8 cellular contexts compared by ENCODE assay signal in genomic region chrX:119693996-119694451, GRCh38. TPM values are rescaled to one million over a fixed set of nuclear protein-coding genes. Genes with fewer than 3 reads are reported as not detected.
DNase-seq lines count a peak whose midpoint lies in the region; ATAC-seq, FAIRE-seq and TF ChIP-seq lines count a peak whose summit lies in the region.

No MANE protein-coding gene starts in this region.

- H3K9me1 ChIP-seq in endothelial cell of umbilical vein (replicated peaks; ENCODE audit: control insufficient read depth, extremely low read depth, insufficient read depth, low read length), result no peaks in the 10 kb centered on the region

- no peaks in the 10 kb centered on the region for H3K9me2 ChIP-seq in PC-9 (ENCODE audit: insufficient read depth)

- peak overlapping the region; percentile 95 for H3K27ac ChIP-seq in DND-41 (ENCODE audit: low read length)
- no peak overlapping the region for H3K27ac ChIP-seq in endothelial cell of umbilical vein (ENCODE audit: insufficient read depth, low read depth, low read length)
- peak overlapping the region; percentile 90 for H3K27ac ChIP-seq in neutrophil
- no peak overlapping the region for H3K27ac ChIP-seq in PC-9

- ATAC-seq in DND-41 (ENCODE audit: insufficient read depth, low read depth), result no peak
- ATAC-seq in HG03039 (IDR thresholded peaks at IDR 0.05; ENCODE audit: unreplicated experiment), result no peak

- peak overlapping the region; percentile 20 to 81 for H3K4me3 ChIP-seq in DND-41 (ENCODE audit: low read depth in 1 of 2, low read length in 2 of 2)
- peak overlapping the region; percentile 61 for H3K4me3 ChIP-seq in Jurkat, Clone E6-1 (ENCODE audit: low read length)
- no peak overlapping the region for H3K4me3 ChIP-seq in endothelial cell of umbilical vein (replicated peaks in 1 of 3; ENCODE audit: insufficient read depth in 1 of 3, low read depth in 1 of 3, low read length in 3 of 3)
- H3K4me3 ChIP-seq in neutrophil (ENCODE audit: low read depth in 1 of 2, low read length in 1 of 2), result peak overlapping the region; percentile 68 to 73
- H3K4me3 ChIP-seq in PC-9, result no peak overlapping the region

- dilution Hi-C loops in endothelial cell of umbilical vein (cut with MboI; ENCODE audit: extremely low pct_ligation_motif_present, low sequenced_read_pairs), result no loop called here

- H2AFZ ChIP-seq in DND-41 (ENCODE audit: low read depth, low read length), result peak overlapping the region; percentile 75
- peak overlapping the region; percentile 72 for H2AFZ ChIP-seq in endothelial cell of umbilical vein (ENCODE audit: low read depth, low read length)
- no peak overlapping the region for H2AFZ ChIP-seq in PC-9

- FAIRE-seq in endothelial cell of umbilical vein (lab: Jason Lieb, UNC), result no peak

- no peak for DNase-seq in DND-41
- DNase-seq in Jurkat, Clone E6-1 (ENCODE audit: low read depth, low spot score), result no peak
- DNase-seq in endothelial cell of umbilical vein (ENCODE audit: low read depth, low spot score), result no peak
- no peak for DNase-seq in DMS153 (lab: John Stamatoyannopoulos, UW)
- no peak for DNase-seq in PC-9
- DNase-seq in pons (ENCODE audit: low spot score), result no peak

- H3K27me3 ChIP-seq in DND-41 (ENCODE audit: insufficient read depth, low read length, poor library complexity) (no peaks in the 10 kb centered on the region), endothelial cell of umbilical vein (ENCODE audit: control insufficient read depth in 2 of 2, insufficient read depth in 2 of 2, low read length in 2 of 2) (no peaks in the 10 kb centered on the region), neutrophil (no peaks in the 10 kb centered on the region), PC-9 (ENCODE audit: insufficient read depth, low read depth) (no peaks in the 10 kb centered on the region)

- peaks cover 21% of the 10 kb centered on the region for H4K20me1 ChIP-seq in DND-41 (ENCODE audit: insufficient read depth, low read length)
- H4K20me1 ChIP-seq in endothelial cell of umbilical vein (replicated peaks; ENCODE audit: control insufficient read depth, extremely low read depth, insufficient read depth, low read length), result no peaks in the 10 kb centered on the region
- no peaks in the 10 kb centered on the region for H4K20me1 ChIP-seq in PC-9 (ENCODE audit: insufficient read depth)

- TF ChIP-seq CTCF in DND-41 (IDR thresholded peaks at IDR 0.05; ENCODE audit: borderline replicate concordance, extremely low read depth, low read length, poor library complexity, severe bottlenecking) (no peak), endothelial cell of umbilical vein (IDR thresholded peaks at IDR 0.05; ENCODE audit: extremely low read depth in 1 of 2, insufficient read depth in 1 of 2, low read depth in 1 of 2, low read length in 2 of 2) (no peak), neutrophil (IDR thresholded peaks at IDR 0.05) (no peak), PC-9 (conservative IDR thresholded peaks at IDR 0.05) (no peak)

- H3F3A ChIP-seq in PC-9 (ENCODE audit: insufficient read depth, low read depth), result no peaks in the 10 kb centered on the region

- H3K79me2 ChIP-seq in DND-41 (ENCODE audit: insufficient read depth, low read length), result peaks cover 48% of the 10 kb centered on the region
- H3K79me2 ChIP-seq in endothelial cell of umbilical vein (ENCODE audit: control insufficient read depth, insufficient read depth, low read length), result peaks cover 18% of the 10 kb centered on the region
- H3K79me2 ChIP-seq in PC-9 (ENCODE audit: low read depth), result no peaks in the 10 kb centered on the region

- H3K9ac ChIP-seq in DND-41 (ENCODE audit: low read depth, low read length) (peak overlapping the region; percentile 76), endothelial cell of umbilical vein (replicated peaks; ENCODE audit: extremely low read depth, insufficient read depth, low read length) (no peak overlapping the region)

- TF ChIP-seq POLR2A in endothelial cell of umbilical vein (IDR thresholded peaks at IDR 0.05; ENCODE audit: low read depth, low read length), result no peak

- H3K4me1 ChIP-seq in DND-41 (ENCODE audit: insufficient read depth, low read length) (peaks cover 36% of the 10 kb centered on the region), endothelial cell of umbilical vein (ENCODE audit: control insufficient read depth, extremely low read depth, insufficient read depth, low read length) (peaks cover 7% of the 10 kb centered on the region), neutrophil (ENCODE audit: control insufficient read depth in 1 of 2, insufficient read depth in 1 of 2, low read depth in 1 of 2, low read length in 1 of 2) (peaks cover 20 to 24% of the 10 kb centered on the region in 2 experiments), PC-9 (replicated peaks; ENCODE audit: insufficient read depth) (peaks cover 13% of the 10 kb centered on the region)

- intact Hi-C loops in endothelial cell of umbilical vein (cut with micrococcal nuclease), result loop anchor here (1.0 to 5.0 kb wide), 5 partner anchors 37 to 88 kb away; partner anchors contain the start of gene NKRF
- intact Hi-C loops in PC-9 (cut with micrococcal nuclease; ENCODE audit: unreplicated experiment), result loop anchor here (2.0 to 10.0 kb wide), 4 partner anchors 37 to 191 kb away; partner anchors contain the start of genes NKRF and UBE2A

- CTCF ChIA-PET in endothelial cell of umbilical vein (lab: Charles Lee), result interaction anchor here (1.0 to 5.3 kb wide), 4 partner anchors 10 to 84 kb away, joined by 3 to 32 read pairs (median 6); no protein-coding TSS in a partner anchor
- CTCF ChIA-PET in PC-9 (lab: Charles Lee), result interaction anchor here (0.6 kb wide), 2 partner anchors 90 to 117 kb away, joined by 4 to 6 read pairs; no protein-coding TSS in a partner anchor

- no TSS peak for BruUV-seq in endothelial cell of umbilical vein (replicated peaks; lab: Mats Ljungman, UMichigan)
- BruUV-seq in PC-9 (replicated peaks; lab: Mats Ljungman, UMichigan), result no TSS peak

- H3K9me3 ChIP-seq in DND-41 (ENCODE audit: insufficient read depth, low read length, severe bottlenecking) (no peaks in the 10 kb centered on the region), endothelial cell of umbilical vein (replicated peaks; ENCODE audit: control insufficient read depth, insufficient read depth, low read length) (no peaks in the 10 kb centered on the region), neutrophil (no peaks in the 10 kb centered on the region), PC-9 (ENCODE audit: insufficient read depth, low read depth) (no peaks in the 10 kb centered on the region)

- POLR2A ChIA-PET in endothelial cell of umbilical vein (lab: Charles Lee) (interaction anchor here (1.7 kb wide), 1 partner anchor 18 kb away, joined by 5 read pairs; no protein-coding TSS in a partner anchor), PC-9 (lab: Charles Lee; ENCODE audit: unreplicated experiment) (interaction anchor here (0.6 kb wide), 2 partner anchors 58 to 119 kb away, joined by 3 read pairs; no protein-coding TSS in a partner anchor)

- H3K36me3 ChIP-seq in DND-41 (ENCODE audit: insufficient read depth, low read length) (peaks cover 12% of the 10 kb centered on the region), endothelial cell of umbilical vein (ENCODE audit: control insufficient read depth in 2 of 2, extremely low read depth in 1 of 2, insufficient read depth in 2 of 2, low read length in 2 of 2) (no peaks in the 10 kb centered on the region), neutrophil (no peaks in the 10 kb centered on the region), PC-9 (ENCODE audit: low read depth) (no peaks in the 10 kb centered on the region)

- H3K4me2 ChIP-seq in DND-41 (ENCODE audit: insufficient read depth, low read length), result peak overlapping the region; percentile 86
- no peak overlapping the region for H3K4me2 ChIP-seq in endothelial cell of umbilical vein (ENCODE audit: insufficient read depth, low read length)
- no peak overlapping the region for H3K4me2 ChIP-seq in PC-9

TF ChIP-seq in endothelial cell of umbilical vein, 7 proteins besides CTCF, POLR2A, EP300 and RAD21:
- no peak for TF ChIP-seq MAX (IDR thresholded peaks at IDR 0.05; ENCODE audit: insufficient read depth, insufficient read length)
- TF ChIP-seq GATA2 (IDR thresholded peaks at IDR 0.05; ENCODE audit: insufficient read depth, insufficient read length, low read depth, low read length), result no peak
- TF ChIP-seq MYC (IDR thresholded peaks at IDR 0.05; ENCODE audit: low read depth, low read length), result no peak
- no peak for TF ChIP-seq JUN (IDR thresholded peaks at IDR 0.05; ENCODE audit: borderline replicate concordance, insufficient read depth, insufficient read length, low read depth)
- TF ChIP-seq FOS (IDR thresholded peaks at IDR 0.05; ENCODE audit: borderline replicate concordance, insufficient read depth, low read length), result no peak
- no peak for TF ChIP-seq POLR2AphosphoS5 (IDR thresholded peaks at IDR 0.05; ENCODE audit: insufficient read depth, low read depth, low read length)
- TF ChIP-seq EZH2 (IDR thresholded peaks at IDR 0.05; ENCODE audit: borderline replicate concordance, low read depth, low read length, severe bottlenecking), result no peak

RNA-seq across cellular contexts. Expression of gene SEPTIN6, which starts 1.1 kb away (rescaled TPM):
- 515 TPM for polyA plus RNA-seq in Jurkat, Clone E6-1 (2012; ENCODE audit: insufficient read depth, insufficient read length)
- total RNA-seq in endothelial cell of umbilical vein, result 22.2 and 31.8 TPM in 2 replicates
- 15.8 and 23.1 TPM in 2 replicates for polyA plus RNA-seq in endothelial cell of umbilical vein
- polyA plus RNA-seq in endothelial cell of umbilical vein (2011; cell fraction: cytosol; rRNA removed), result 23.1 and 24.3 TPM in 2 replicates
- polyA plus RNA-seq in endothelial cell of umbilical vein (2011; cell fraction: nucleus; rRNA removed), result 13.8 and 18.5 TPM in 2 replicates
- 21.5 and 23.4 TPM in 2 replicates for polyA plus RNA-seq in endothelial cell of umbilical vein (2012)
- polyA minus RNA-seq in endothelial cell of umbilical vein, result 44.5 and 51.3 TPM in 2 replicates
- 22.1 TPM for polyA minus RNA-seq in endothelial cell of umbilical vein (2011; cell fraction: cytosol; rRNA and poly(A)+ RNA removed)
- polyA minus RNA-seq in endothelial cell of umbilical vein (2011; cell fraction: nucleus; rRNA and poly(A)+ RNA removed), result 9.2 and 11.5 TPM in 2 replicates
- total RNA-seq in PC-9 (2021), result 32.8 and 43.7 TPM in 2 replicates

Comparison
In these comparisons a context has a peak if more than half of its experiments do, and no peak if none do; other contexts are left out.
1. H3K27ac ChIP-seq: peak in DND-41 (single experiment) and neutrophil (single experiment); none in endothelial cell of umbilical vein (single experiment) and PC-9 (single experiment).
2. H3K4me3 ChIP-seq: peak in DND-41 (2 of 2), Jurkat, Clone E6-1 (single experiment) and neutrophil (2 of 2); none in endothelial cell of umbilical vein (0 of 3) and PC-9 (single experiment).